1 cellular context compared by ENCODE assay signal in genomic region chr1:109547412-109548320, GRCh38.
TF ChIP-seq lines count a peak whose summit lies in the region.

No MANE protein-coding gene starts in this region.

TF ChIP-seq in GM23338, 12 proteins besides CTCF, POLR2A, EP300 and RAD21:
- TF ChIP-seq REST (IDR thresholded peaks at IDR 0.05; ENCODE audit: unreplicated experiment) (no peak), POLR2AphosphoS5 (IDR thresholded peaks at IDR 0.05; ENCODE audit: low read depth) (no peak), STAT1 (IDR thresholded peaks at IDR 0.05; ENCODE audit: unreplicated experiment) (no peak), CREB1 (CRISPR knock-in tag; IDR thresholded peaks at IDR 0.05; ENCODE audit: low read depth) (no peak), ETS1 (IDR thresholded peaks at IDR 0.05) (no peak), NANOG (IDR thresholded peaks at IDR 0.05; ENCODE audit: borderline replicate concordance) (no peak), JUNB (IDR thresholded peaks at IDR 0.05; ENCODE audit: unreplicated experiment) (no peak), ZNF114 (CRISPR knock-in tag; IDR thresholded peaks at IDR 0.05) (no peak), ZNF462 (CRISPR knock-in tag; IDR thresholded peaks at IDR 0.05) (no peak), EZH2 (IDR thresholded peaks at IDR 0.05; ENCODE audit: low read depth, unreplicated experiment) (no peak), ZNF331 (CRISPR knock-in tag; IDR thresholded peaks at IDR 0.05; ENCODE audit: low read depth) (no peak), EZH2phosphoT487 (IDR thresholded peaks at IDR 0.05; ENCODE audit: unreplicated experiment) (no peak)
